20 cellular contexts compared by ENCODE assay signal in genomic region chr2:193154076-193154475, GRCh38.
DNase-seq lines count a peak whose midpoint lies in the region; ATAC-seq, FAIRE-seq and TF ChIP-seq lines count a peak whose summit lies in the region.
"Had no signal": no experiment of that assay in that cellular context is flagged by ENCODE, and none has a peak within 500 bp of the region (broad histone marks: within the 10 kb centered on the region; RNA-seq: fewer than 3 reads in every experiment).

No MANE protein-coding gene starts in this region.

- H3K79me1 ChIP-seq in H9 (ENCODE audit: insufficient read depth, low read depth, low read length, poor library complexity, severe bottlenecking) (no peaks in the 10 kb centered on the region), trophoblast cell (ENCODE audit: low read length) (no peaks in the 10 kb centered on the region)

- H3K4ac ChIP-seq in H9 (ENCODE audit: low read depth, low read length) (no peak overlapping the region), trophoblast cell (ENCODE audit: low read depth, low read length) (no peak overlapping the region)

- H3K4me1 ChIP-seq in H9 (ENCODE audit: insufficient read depth, low read length) (no peaks in the 10 kb centered on the region), astrocyte (ENCODE audit: insufficient read depth, low read length) (no peaks in the 10 kb centered on the region), foreskin keratinocyte (peaks cover 9% of the 10 kb centered on the region), trophoblast cell (ENCODE audit: control insufficient read depth in 1 of 2, insufficient read depth in 2 of 2, low read length in 2 of 2) (no peaks in the 10 kb centered on the region)
- H3K4me1 ChIP-seq: BLaER1 had no signal

- H4K20me1 ChIP-seq in H9 (ENCODE audit: control insufficient read depth, insufficient read depth, insufficient read length) (no peaks in the 10 kb centered on the region), astrocyte (ENCODE audit: insufficient read depth, low read length) (no peaks in the 10 kb centered on the region)
- H4K20me1 ChIP-seq: BLaER1 had no signal

- H4K12ac ChIP-seq in trophoblast cell (ENCODE audit: low read depth, low read length): no peak overlapping the region

- no peaks in the 10 kb centered on the region for H3K27me3 ChIP-seq in H9 (ENCODE audit: insufficient read depth, low read length)
- H3K27me3 ChIP-seq in astrocyte (ENCODE audit: insufficient read depth, low read length): no peaks in the 10 kb centered on the region
- H3K27me3 ChIP-seq in foreskin keratinocyte: no peaks in the 10 kb centered on the region
- no peaks in the 10 kb centered on the region for H3K27me3 ChIP-seq in trophoblast cell (ENCODE audit: insufficient read depth, low read length)
- H3K27me3 ChIP-seq: BLaER1 had no signal

- H2BK120ac ChIP-seq in H9 (ENCODE audit: low read depth, low read length, poor library complexity, severe bottlenecking) (no peak overlapping the region), trophoblast cell (ENCODE audit: insufficient read depth, low read length, poor library complexity) (no peak overlapping the region)

- H3K9me3 Mint-ChIP-seq in H9 (no peaks in the 10 kb centered on the region), astrocyte (ENCODE audit: unreplicated experiment) (peaks cover 2% of the 10 kb centered on the region)
- H3K9me3 Mint-ChIP-seq: GM23338 had no signal

- peak overlapping the region; percentile 31 for H3K9ac ChIP-seq in H9 (ENCODE audit: extremely low read depth, insufficient read length, low read length)
- H3K9ac ChIP-seq in astrocyte (ENCODE audit: low read length): no peak overlapping the region
- no peak overlapping the region for H3K9ac ChIP-seq in trophoblast cell (ENCODE audit: low read length)
- H3K9ac ChIP-seq: BLaER1 had no signal

- no peak overlapping the region for H2AK5ac ChIP-seq in H9 (ENCODE audit: insufficient read length, low read length)
- H2AK5ac ChIP-seq in trophoblast cell (ENCODE audit: low read length): no peak overlapping the region

- H2AFZ ChIP-seq in H9 (ENCODE audit: low read length): no peak overlapping the region
- no peak overlapping the region for H2AFZ ChIP-seq in astrocyte (ENCODE audit: low read depth, low read length)
- no peak overlapping the region for H2AFZ ChIP-seq in trophoblast cell (ENCODE audit: insufficient read depth, low read length, poor library complexity)
- H2AFZ ChIP-seq: GM23338 had no signal

- no peak for DNase-seq in H9
- DNase-seq in astrocyte (ENCODE audit: low read depth): no peak
- DNase-seq in foreskin keratinocyte: peak in 1 of 2 donors; percentile 38
- peak; percentile 85 to 96 for DNase-seq in trophoblast cell
- DNase-seq in HUDEP-2 (lab: John Stamatoyannopoulos, UW; ENCODE audit: unreplicated experiment in 76 of 76): no peak
- no peak for DNase-seq in middle frontal gyrus (ENCODE audit: extremely low spot score, low spot score)
- no peak for DNase-seq in ecto neural progenitor cell (ENCODE audit: low spot score)
- DNase-seq in NCI-H748 treated with DMSO at 0.1 percent for 48 hours (lab: John Stamatoyannopoulos, UW): no peak
- DNase-seq: Calu3; CD4-positive, alpha-beta memory T cell; DMS79 treated with DMSO at 0.1 percent for 48 hours; GF-D8; HFFc6; IMR-90 had no signal

- WGBS in H9 (ENCODE audit: extremely low coverage, insufficient read length, low lambda C conversion rate): no CpG with 5 or more reads among the region's 5 CpGs
- WGBS in trophoblast cell (ENCODE audit: extremely low coverage, insufficient coverage, insufficient read length): no CpG with 5 or more reads among the region's 5 CpGs

- H3K56ac ChIP-seq in H9 (ENCODE audit: insufficient read length, low read depth, low read length): no peak overlapping the region

- no peak overlapping the region for H2BK15ac ChIP-seq in H9 (ENCODE audit: low read depth, low read length)

- no peak overlapping the region for H3T11ph ChIP-seq in H9 (ENCODE audit: low read length)

- no peak overlapping the region for H2BK5ac ChIP-seq in H9 (ENCODE audit: insufficient read length, low read length)
- no peak overlapping the region for H2BK5ac ChIP-seq in trophoblast cell (ENCODE audit: low read depth, low read length, poor library complexity)

- H3K4me1 Mint-ChIP-seq in H9 (peaks cover 7 to 15% of the 10 kb centered on the region in 2 experiments), astrocyte (ENCODE audit: low read depth, unreplicated experiment) (no peaks in the 10 kb centered on the region)
- H3K4me1 Mint-ChIP-seq: CD14-positive monocyte; CD4-positive, alpha-beta memory T cell had no signal

- no peak for TF ChIP-seq CTCF in H9 (conservative IDR thresholded peaks at IDR 0.05)
- no peak for TF ChIP-seq CTCF in astrocyte (IDR thresholded peaks at IDR 0.05; ENCODE audit: insufficient read depth, low read depth, low read length)
- TF ChIP-seq CTCF in foreskin keratinocyte (conservative IDR thresholded peaks at IDR 0.05): no peak

- FAIRE-seq in astrocyte (lab: Jason Lieb, UNC): no peak
- FAIRE-seq: H54 had no signal

- H3K9me3 ChIP-seq in H9 (ENCODE audit: control insufficient read depth, low read depth, low read length): no peaks in the 10 kb centered on the region
- H3K9me3 ChIP-seq in astrocyte (ENCODE audit: insufficient read depth, low read depth, low read length): no peaks in the 10 kb centered on the region
- H3K9me3 ChIP-seq in trophoblast cell (ENCODE audit: insufficient read depth, low read depth, low read length): no peaks in the 10 kb centered on the region
- H3K9me3 ChIP-seq: BLaER1 had no signal

- H3K27me3 Mint-ChIP-seq in H9 (ENCODE audit: low read depth): no peaks in the 10 kb centered on the region
- H3K27me3 Mint-ChIP-seq in astrocyte (ENCODE audit: low read depth, unreplicated experiment): no peaks in the 10 kb centered on the region
- H3K27me3 Mint-ChIP-seq: CD4-positive, alpha-beta memory T cell had no signal

- H4K91ac ChIP-seq in H9 (ENCODE audit: insufficient read length, low read depth, low read length) (no peak overlapping the region), trophoblast cell (ENCODE audit: low read depth, low read length) (no peak overlapping the region)

- H2BK12ac ChIP-seq in H9 (ENCODE audit: insufficient read length, low read depth, low read length) (no peak overlapping the region), trophoblast cell (ENCODE audit: low read length) (no peak overlapping the region)

- H3K27ac ChIP-seq in H9 (ENCODE audit: insufficient read length, low read depth, low read length) (no peak overlapping the region), astrocyte (ENCODE audit: low read depth, low read length) (no peak overlapping the region), foreskin keratinocyte (peak overlapping the region; percentile 18), trophoblast cell (ENCODE audit: low read depth, low read length) (no peak overlapping the region)
- H3K27ac ChIP-seq: BLaER1, HL-60 had no signal

- H4K5ac ChIP-seq in H9 (ENCODE audit: insufficient read length, low read depth, low read length): no peak overlapping the region

- H3K79me2 ChIP-seq in H9 (ENCODE audit: insufficient read depth, low read length) (no peaks in the 10 kb centered on the region), astrocyte (ENCODE audit: insufficient read depth, low read length) (no peaks in the 10 kb centered on the region), trophoblast cell (ENCODE audit: control insufficient read depth, insufficient read depth, low read length, poor library complexity) (no peaks in the 10 kb centered on the region)

- no peak overlapping the region for H2BK20ac ChIP-seq in H9 (ENCODE audit: low read depth, low read length, poor library complexity, severe bottlenecking)

- no peak overlapping the region for H3K23ac ChIP-seq in H9 (ENCODE audit: insufficient read length, low read depth, low read length)
- no peak overlapping the region for H3K23ac ChIP-seq in trophoblast cell (ENCODE audit: low read length)

- H3K4me3 Mint-ChIP-seq in H9 (no peak overlapping the region), astrocyte (ENCODE audit: unreplicated experiment) (no peak overlapping the region)
- H3K4me3 Mint-ChIP-seq: CD14-positive monocyte; CD4-positive, alpha-beta memory T cell; GM23338; HFFc6 had no signal

- no peaks in the 10 kb centered on the region for H3K23me2 ChIP-seq in H9 (ENCODE audit: insufficient read length, low read depth, low read length, poor library complexity, severe bottlenecking)

- H3K36me3 ChIP-seq in astrocyte (ENCODE audit: insufficient read depth, low read length) (no peaks in the 10 kb centered on the region), trophoblast cell (ENCODE audit: control insufficient read depth in 1 of 2, insufficient read depth in 2 of 2, low read length in 2 of 2) (no peaks in the 10 kb centered on the region)
- H3K36me3 ChIP-seq: BLaER1 had no signal

- no peak for ATAC-seq in foreskin keratinocyte
- ATAC-seq: GM23338, HCT116 had no signal

- H3K36me3 Mint-ChIP-seq in H9 (ENCODE audit: insufficient read depth in 1 of 3, low read depth in 3 of 3): peaks cover 0 to 2% (median 0%) of the 10 kb centered on the region in 3 experiments; a peak in 2 of 7 replicates
- H3K36me3 Mint-ChIP-seq in astrocyte (ENCODE audit: low read depth, unreplicated experiment): no peaks in the 10 kb centered on the region
- H3K36me3 Mint-ChIP-seq: CD14-positive monocyte; CD4-positive, alpha-beta memory T cell had no signal

- peak overlapping the region in 1 of 3 experiments; percentile 86; a peak in 2 of 7 replicates for H3K27ac Mint-ChIP-seq in H9
- H3K27ac Mint-ChIP-seq in astrocyte (ENCODE audit: unreplicated experiment): peak overlapping the region; percentile 66
- H3K27ac Mint-ChIP-seq: CD14-positive monocyte; CD4-positive, alpha-beta memory T cell; GM23338; HFFc6 had no signal

- H3K4me3 ChIP-seq in astrocyte (ENCODE audit: insufficient read depth, low read depth, low read length) (no peak overlapping the region), trophoblast cell (ENCODE audit: low read depth, low read length) (no peak overlapping the region)
- H3K4me3 ChIP-seq: BLaER1, GM23338 had no signal

- no peak overlapping the region for H3K18ac ChIP-seq in H9 (ENCODE audit: insufficient read length, low read depth, low read length)
- no peak overlapping the region for H3K18ac ChIP-seq in trophoblast cell (ENCODE audit: low read length)

- H4K8ac ChIP-seq in H9 (replicated peaks; ENCODE audit: insufficient read length, low read depth, low read length) (no peak overlapping the region), trophoblast cell (ENCODE audit: low read depth, low read length) (no peak overlapping the region)

- H3K14ac ChIP-seq in H9 (ENCODE audit: insufficient read depth, low read length) (no peak overlapping the region), trophoblast cell (ENCODE audit: low read length) (no peak overlapping the region)

- no peak overlapping the region for H3K4me2 ChIP-seq in H9 (ENCODE audit: insufficient read depth, insufficient read length, low read length)
- H3K4me2 ChIP-seq in astrocyte (ENCODE audit: low read length): no peak overlapping the region
- H3K4me2 ChIP-seq in trophoblast cell (ENCODE audit: low read length): no peak overlapping the region
- H3K4me2 ChIP-seq: BLaER1, GM23338 had no signal

Comparison
In these comparisons a context has a peak if more than half of its experiments do, and no peak if none do; other contexts are left out.
1. DNase-seq: peak in trophoblast cell (2 of 2); none in H9 (single experiment), astrocyte (single experiment), HUDEP-2 (0 of 76), middle frontal gyrus (single experiment), ecto neural progenitor cell (single experiment) and NCI-H748 treated with DMSO at 0.1 percent for 48 hours (single experiment).